ENCODE assay signal across 28 cellular contexts in genomic region chr13:90890435-90890834, GRCh38.
"Had no signal": no experiment of that assay in that cellular context is flagged by ENCODE, and none has a peak within 500 bp of the region (broad histone marks: within the 10 kb centered on the region; RNA-seq: fewer than 3 reads in every experiment).

No MANE protein-coding gene starts in this region.

- ATAC-seq: activated CD4-positive, alpha-beta T cell treated with anti-CD3 and anti-CD28 coated beads for 36 hours; activated T-cell treated with anti-CD3 and anti-CD28 coated beads, Interleukin-2, amount 50 U/mL, for 72 hours; gastroesophageal sphincter; left ventricle myocardium superior; naive thymus-derived CD8-positive, alpha-beta T cell; pancreas; psoas muscle; T-cell had no signal

- H3K4me1 ChIP-seq: adrenal gland, ascending aorta, gastroesophageal sphincter, pancreas, psoas muscle, right atrium auricular region, spleen, testis, uterus had no signal

- H3K36me3 ChIP-seq: adrenal gland, ascending aorta, cardiac muscle cell, gastroesophageal sphincter, pancreas, right atrium auricular region, spleen, uterus had no signal

- DNase-seq: activated CD4-positive, alpha-beta T cell treated with anti-CD3 and anti-CD28 coated beads for 36 hours; activated CD4-positive, CD25-positive, alpha-beta regulatory T cell; activated naive CD4-positive, alpha-beta T cell; activated naive CD8-positive, alpha-beta T cell treated with anti-CD3 and anti-CD28 coated beads for 36 hours; activated T-cell treated with anti-CD3 and anti-CD28 coated beads for 4 hours; activated T-cell treated with anti-CD3 and anti-CD28 coated beads, Interleukin-2, amount 50 U/mL, for 72 hours; adrenal gland; dorsolateral prefrontal cortex; effector memory CD4-positive, alpha-beta T cell; erythroblast; hippocampal formation; immature natural killer cell; left ventricle myocardium superior; naive thymus-derived CD8-positive, alpha-beta T cell; nucleus accumbens; pancreas; psoas muscle; spleen; stimulated activated naive CD4-positive, alpha-beta T cell; T-cell; testis; trophoblast cell; uterus had no signal

- H3K27me3 ChIP-seq: adrenal gland, ascending aorta, cardiac muscle cell, dorsolateral prefrontal cortex, gastroesophageal sphincter, pancreas, right atrium auricular region, spleen, testis, uterus had no signal

- H3K4me3 ChIP-seq: adrenal gland, ascending aorta, cardiac muscle cell, coronary artery, dorsolateral prefrontal cortex, gastroesophageal sphincter, pancreas, psoas muscle, right atrium auricular region, spleen, testis, uterus had no signal

- H3K9me3 ChIP-seq: adrenal gland, ascending aorta, gastroesophageal sphincter, pancreas, psoas muscle, right atrium auricular region, spleen, testis, uterus had no signal

- H3K27ac ChIP-seq: adrenal gland, ascending aorta, cardiac muscle cell, coronary artery, dorsolateral prefrontal cortex, gastroesophageal sphincter, pancreas, psoas muscle, right atrium auricular region, spleen, testis, uterus had no signal
